ENCODE assay signal across 1 cellular context in the genomic region with DNA sequence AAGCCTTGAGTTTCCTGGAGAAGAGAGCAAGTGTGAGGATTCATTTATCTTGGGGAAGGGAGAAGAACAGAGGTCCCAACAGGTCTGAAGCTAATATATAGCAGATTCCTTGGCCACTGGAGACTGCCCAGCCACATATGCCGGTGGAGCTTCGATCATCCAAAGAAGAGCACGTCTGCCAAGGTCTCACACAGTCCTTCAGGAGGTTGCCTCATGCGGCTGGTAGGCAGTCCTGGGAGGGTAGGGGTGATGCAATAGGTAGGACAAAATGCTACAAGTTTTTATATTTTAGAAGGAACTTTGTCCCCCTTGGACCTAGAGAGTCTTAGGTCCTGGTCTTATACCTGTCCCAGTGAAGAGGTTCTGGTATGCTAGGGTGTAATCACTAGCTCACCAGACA.
TF ChIP-seq lines count a peak whose summit lies in the region.

No MANE protein-coding gene starts in this region.

TF ChIP-seq in IMR-90, 13 proteins besides CTCF, POLR2A, EP300 and RAD21:
- TF ChIP-seq MAZ (IDR thresholded peaks at IDR 0.05; ENCODE audit: borderline replicate concordance, low read depth, low read length), result no peak
- TF ChIP-seq MXI1 (IDR thresholded peaks at IDR 0.05; ENCODE audit: borderline replicate concordance, low read depth, low read length), result no peak
- TF ChIP-seq CEBPB (IDR thresholded peaks at IDR 0.05; ENCODE audit: low read depth, low read length), result peak; percentile 35; the same call in 1 of the 2 replicates
